Comparison of ENCODE assay signal across 24 cellular contexts in the genomic region with DNA sequence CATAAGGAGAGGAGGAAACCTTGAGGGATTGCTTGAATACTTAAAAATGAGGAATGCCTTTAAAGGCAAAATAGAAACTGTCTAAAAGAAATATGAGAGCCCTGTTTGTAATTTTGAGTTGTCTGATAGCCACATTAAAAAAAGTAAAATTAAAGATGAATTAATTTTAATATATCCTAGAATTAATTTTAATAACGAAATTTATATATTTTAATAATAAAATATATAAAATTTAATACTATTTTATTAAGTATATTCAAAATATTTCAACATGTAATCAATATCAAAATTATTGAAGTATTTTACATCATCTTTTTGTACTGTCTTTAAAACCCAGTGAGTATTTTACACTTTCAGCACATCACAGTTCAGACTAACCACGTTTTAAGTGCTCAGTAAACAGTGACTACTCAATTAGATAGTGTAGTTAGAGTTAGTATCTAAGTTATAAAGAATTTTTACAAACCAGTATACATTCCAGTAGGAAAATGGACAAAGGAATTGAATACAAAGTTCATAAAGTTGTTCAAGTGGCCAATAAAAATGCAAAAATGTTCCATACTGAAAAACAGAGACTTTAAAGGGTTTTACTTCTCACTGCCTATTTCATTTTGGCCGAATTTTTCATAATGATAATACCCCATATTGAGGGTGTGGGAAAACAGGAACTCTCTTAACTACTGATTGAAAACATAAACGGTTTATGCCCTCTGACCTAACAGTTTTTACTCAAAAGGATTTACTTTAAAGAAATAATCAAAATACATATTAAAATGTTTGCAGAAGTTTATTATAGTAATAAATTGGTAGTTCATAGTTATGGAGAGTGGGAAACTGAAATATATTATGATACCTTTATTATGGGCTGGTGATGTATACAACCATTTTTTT. TPM values are rescaled to one million over a fixed set of nuclear protein-coding genes. Genes with fewer than 3 reads are reported as not detected.
DNase-seq lines count a peak whose midpoint lies in the region; ATAC-seq, FAIRE-seq and TF ChIP-seq lines count a peak whose summit lies in the region.
"Had no signal": no experiment of that assay in that cellular context is flagged by ENCODE, and none has a peak within 500 bp of the region (broad histone marks: within the 10 kb centered on the region; RNA-seq: fewer than 3 reads in every experiment).

No MANE protein-coding gene starts in this region.

- peaks cover 23% of the 10 kb centered on the region for H4K20me1 ChIP-seq in SK-N-SH (ENCODE audit: insufficient read depth)
- 0 out of 2 replicates have a peak, but pooled peaks cover 5% of the 10 kb centered on the region for H4K20me1 ChIP-seq in OCI-LY7 (ENCODE audit: insufficient read depth, low read length)

- 76% methylated on average over 4 of the region's 4 CpGs for whole genome bisulfite sequencing in SK-N-SH (ENCODE audit: low lambda C conversion rate)
- 77 to 81% methylated on average over 4 of the region's 4 CpGs for WGBS in pancreas, 2 donors

- H3K9me3 Mint-ChIP-seq in brain, result no peaks in the 10 kb centered on the region
- H3K9me3 Mint-ChIP-seq in activated CD4-positive, alpha-beta T cell treated with anti-CD3 and anti-CD28 coated beads, Interleukin-2, amount 10 ng/mL, durations not matched to agents 24 days and 14 days, result no peaks in the 10 kb centered on the region
- H3K9me3 Mint-ChIP-seq: GM23338 had no signal

- FAIRE-seq in pancreas (lab: Jason Lieb, UNC), result peak; percentile 68
- FAIRE-seq: GM19239 had no signal

- no peaks in the 10 kb centered on the region for H3K36me3 Mint-ChIP-seq in brain
- peaks cover 10% of the 10 kb centered on the region for H3K36me3 Mint-ChIP-seq in activated CD4-positive, alpha-beta T cell treated with anti-CD3 and anti-CD28 coated beads, Interleukin-2, amount 10 ng/mL, durations not matched to agents 24 days and 14 days (ENCODE audit: low read depth)

- H3K27me3 ChIP-seq in SK-N-SH (ENCODE audit: insufficient read depth) (no peaks in the 10 kb centered on the region), pancreas (no peaks in the 10 kb centered on the region)
- H3K27me3 ChIP-seq: BE2C, breast epithelium, heart right ventricle had no signal

- H3K4me3 Mint-ChIP-seq in brain, result peak overlapping the region in 4 of 5 experiments; percentile 58 to 100 (median 100)
- no peak overlapping the region for H3K4me3 Mint-ChIP-seq in activated CD4-positive, alpha-beta T cell treated with anti-CD3 and anti-CD28 coated beads, Interleukin-2, amount 10 ng/mL, durations not matched to agents 24 days and 14 days

- POLR2A ChIA-PET in SK-N-SH (lab: Yijun Ruan, JAX) (no interaction called here), OCI-LY7 (lab: Charles Lee) (interaction anchor here (0.6 kb wide), 1 partner anchor 91 kb away, joined by 3 read pairs; no protein-coding TSS in a partner anchor)

- no peak for TF ChIP-seq EP300 in SK-N-SH (IDR thresholded peaks at IDR 0.05; ENCODE audit: borderline replicate concordance in 1 of 2, low read depth in 1 of 2, low read length in 1 of 2)

- intact Hi-C loops in OCI-LY7 (cut with micrococcal nuclease; ENCODE audit: unreplicated experiment) (loop anchor here (5.0 kb wide), 1 partner anchor 159 kb away; a partner anchor contains a TSS), pancreas (cut with DNase I) (no loop called here)
- intact Hi-C loops in activated CD4-positive, alpha-beta T cell treated with anti-CD3 and anti-CD28 coated beads, Interleukin-2, amount 10 ng/mL, durations not matched to agents 24 days and 14 days (cut with micrococcal nuclease), result no loop called here

- H3K27ac Mint-ChIP-seq in brain, result no peak overlapping the region
- no peak overlapping the region for H3K27ac Mint-ChIP-seq in activated CD4-positive, alpha-beta T cell treated with anti-CD3 and anti-CD28 coated beads, Interleukin-2, amount 10 ng/mL, durations not matched to agents 24 days and 14 days
- H3K27ac Mint-ChIP-seq: GM23338 had no signal

- H3K27ac ChIP-seq in SK-N-SH (ENCODE audit: low read depth in 2 of 2, low read length in 1 of 2) (no peak overlapping the region), OCI-LY7 (ENCODE audit: low read depth, low read length, poor library complexity, severe bottlenecking) (no peak overlapping the region), pancreas (no peak overlapping the region)
- H3K27ac ChIP-seq: 22Rv1, breast epithelium, heart right ventricle had no signal

- peaks cover 48% of the 10 kb centered on the region for H3K4me1 Mint-ChIP-seq in brain
- peaks cover 25% of the 10 kb centered on the region for H3K4me1 Mint-ChIP-seq in activated CD4-positive, alpha-beta T cell treated with anti-CD3 and anti-CD28 coated beads, Interleukin-2, amount 10 ng/mL, durations not matched to agents 24 days and 14 days

- DNase-seq in SK-N-SH (no peak), OCI-LY7 (ENCODE audit: low spot score) (no peak), pancreas (no peak)
- no peak for DNase-seq in stimulated activated CD4-positive, alpha-beta T cell treated with anti-CD3 and anti-CD28 coated beads, Interleukin-4, amount 100 ng/mL, for 24 hours
- no peak for DNase-seq in activated CD4-positive, alpha-beta T cell treated with anti-CD3 and anti-CD28 coated beads, Interleukin-2, amount 10 ng/mL, durations not matched to agents 24 days and 14 days
- DNase-seq: activated CD4-positive, alpha-beta T cell treated with anti-CD3 and anti-CD28 coated beads for 48 hours; activated effector memory CD4-positive, alpha-beta T cell treated with Interleukin-2 at 50 U/mL for 16 hours; BE2C; Caco-2; cortex of kidney; heart right ventricle; NCI-H1092 treated with DMSO at 0.1 percent for 48 hours; NCI-H2081; NK-92 treated with Interleukin-12 subunit alpha and Interleukin-12 subunit beta, amount 100 ng/mL, for 24 hours; occipital lobe; retina; RPMI8226 had no signal

- no peaks in the 10 kb centered on the region for H3K9me2 ChIP-seq in SK-N-SH
- no peaks in the 10 kb centered on the region for H3K9me2 ChIP-seq in OCI-LY7 (ENCODE audit: insufficient read depth, low read length)

- peaks cover 92% of the 10 kb centered on the region for H3K79me2 ChIP-seq in SK-N-SH (ENCODE audit: insufficient read depth)
- peaks cover 28% of the 10 kb centered on the region for H3K79me2 ChIP-seq in OCI-LY7 (ENCODE audit: insufficient read depth, low read depth, low read length)

- H3K27me3 Mint-ChIP-seq in brain, result peaks cover 11% of the 10 kb centered on the region
- H3K27me3 Mint-ChIP-seq in activated CD4-positive, alpha-beta T cell treated with anti-CD3 and anti-CD28 coated beads, Interleukin-2, amount 10 ng/mL, durations not matched to agents 24 days and 14 days, result no peaks in the 10 kb centered on the region

- H3F3A ChIP-seq in SK-N-SH (replicated peaks; ENCODE audit: insufficient read depth), result no peaks in the 10 kb centered on the region

- H3K9me3 ChIP-seq in SK-N-SH (no peaks in the 10 kb centered on the region), OCI-LY7 (ENCODE audit: low read length) (no peaks in the 10 kb centered on the region), pancreas (no peaks in the 10 kb centered on the region)
- H3K9me3 ChIP-seq: BE2C, breast epithelium, Caco-2, heart right ventricle had no signal

- no peak for TF ChIP-seq RAD21 in SK-N-SH (IDR thresholded peaks at IDR 0.05; ENCODE audit: low read length)

- no peak overlapping the region for H3K9ac ChIP-seq in SK-N-SH

- H3K4me1 ChIP-seq in SK-N-SH (ENCODE audit: control insufficient read depth in 1 of 2, insufficient read depth in 2 of 2, low read depth in 1 of 2, low read length in 1 of 2) (peaks cover 16 to 17% of the 10 kb centered on the region in 2 experiments; a peak in 3 of 4 replicates), OCI-LY7 (ENCODE audit: insufficient read depth, low read length, poor library complexity, severe bottlenecking) (peaks cover 26% of the 10 kb centered on the region), pancreas (peaks cover 14 to 30% (median 23%) of the 10 kb centered on the region in 3 donors)
- H3K4me1 ChIP-seq: breast epithelium had no signal

- H3K4me2 ChIP-seq in SK-N-SH (peak overlapping the region; percentile 76; the same call in 1 of the 2 replicates), OCI-LY7 (ENCODE audit: low read length) (peak overlapping the region; percentile 95; the same call in 1 of the 2 replicates)

- H2AFZ ChIP-seq in SK-N-SH (ENCODE audit: low read depth) (no peak overlapping the region; the same call in 1 of the 2 replicates), OCI-LY7 (ENCODE audit: low read length) (no peak overlapping the region)
- H2AFZ ChIP-seq: GM23338 had no signal

- ATAC-seq in SK-N-SH treated with all-trans-retinoic acid at 6 μM for 48 hours (no peak), pancreas (no peak), GM18870 (IDR thresholded peaks at IDR 0.05; ENCODE audit: unreplicated experiment) (no peak)
- ATAC-seq: GM23338, heart right ventricle had no signal

- BruUV-seq in OCI-LY7 (replicated peaks; lab: Mats Ljungman, UMichigan), result no TSS peak

- CTCF ChIA-PET in SK-N-SH (lab: Yijun Ruan, JAX), result no interaction called here
- CTCF ChIA-PET in OCI-LY7 (lab: Charles Lee; ENCODE audit: unreplicated experiment), result no interaction called here

- no peak for TF ChIP-seq CTCF in SK-N-SH (IDR thresholded peaks at IDR 0.05)
- no peak for TF ChIP-seq CTCF in OCI-LY7 (conservative IDR thresholded peaks at IDR 0.05; ENCODE audit: low read length)
- TF ChIP-seq CTCF in brain (conservative IDR thresholded peaks at IDR 0.05), result no peak
- no peak for TF ChIP-seq CTCF in pancreas (IDR thresholded peaks at IDR 0.05)

- H3K4me3 ChIP-seq in SK-N-SH (ENCODE audit: low read depth in 2 of 2, low read length in 1 of 2) (no peak overlapping the region), OCI-LY7 (ENCODE audit: low read depth, low read length, poor library complexity, severe bottlenecking) (no peak overlapping the region), pancreas (no peak overlapping the region)
- H3K4me3 ChIP-seq: breast epithelium, heart right ventricle had no signal

- peaks cover 6% of the 10 kb centered on the region in 2 experiments for H3K36me3 ChIP-seq in SK-N-SH (replicated peaks in 1 of 2; ENCODE audit: control insufficient read depth in 1 of 2, insufficient read depth in 2 of 2, low read length in 1 of 2)
- no peaks in the 10 kb centered on the region for H3K36me3 ChIP-seq in OCI-LY7 (ENCODE audit: insufficient read depth, low read length)
- H3K36me3 ChIP-seq in pancreas, result no peaks in the 10 kb centered on the region
- H3K36me3 ChIP-seq: BE2C, breast epithelium had no signal

RNA-seq across cellular contexts. Expression of a gene that starts 2.9 kb away (rescaled TPM):
- 34.2 and 44.0 TPM in 2 replicates for polyA plus RNA-seq in SK-N-SH (2012; rRNA removed)
- polyA plus RNA-seq in SK-N-SH (2012; cell fraction: cytosol; rRNA removed), result 47.5 and 56.7 TPM in 2 replicates
- 22.8 and 23.2 TPM in 2 replicates for polyA plus RNA-seq in SK-N-SH (2012; cell fraction: nucleus; rRNA removed)
- total RNA-seq in OCI-LY7 (2014; rRNA removed; shearing (Covaris generic)), result 33.8 and 60.2 TPM in 2 replicates
- total RNA-seq in OCI-LY7 (2022), result 40.8 and 42.5 TPM in 2 replicates
- 20.5 TPM for polyA plus RNA-seq in brain (ENCODE audit: insufficient read depth, low read depth, low replicate concordance)
- 10 to 100 TPM; 18.6 to 31.2 (median 26.9) TPM for total RNA-seq in pancreas
- 10 to 100 TPM in 1 of 2 donors, 1 to 10 TPM in 1; 6.2 to 15.1 TPM for polyA plus RNA-seq in pancreas
- 44.7 and 46.9 TPM in 2 replicates for total RNA-seq in activated CD4-positive, alpha-beta T cell treated with anti-CD3 and anti-CD28 coated beads, Interleukin-2, amount 10 ng/mL, durations not matched to agents 24 days and 14 days

RNA-seq across cellular contexts. Expression of a gene that starts 11.7 kb away (rescaled TPM):
- polyA plus RNA-seq in SK-N-SH (2012; rRNA removed) (0.05 and 0.11 TPM in 2 replicates), brain (ENCODE audit: insufficient read depth, low read depth, low replicate concordance) (not detected), pancreas (under 1 TPM; 0.09 to 0.15 TPM)
- 0.01 and 0.04 TPM in 2 replicates for polyA plus RNA-seq in SK-N-SH (2012; cell fraction: cytosol; rRNA removed)
- polyA plus RNA-seq in SK-N-SH (2012; cell fraction: nucleus; rRNA removed), result 0.77 and 0.83 TPM in 2 replicates
- total RNA-seq in OCI-LY7 (2014; rRNA removed; shearing (Covaris generic)), result 0.09 TPM in 1 of 2 replicates, not detected in the other
- total RNA-seq in OCI-LY7 (2022) (0.07 and 0.30 TPM in 2 replicates), pancreas (under 1 TPM in 3 of 6 donors, not detected in 3; 0.03 to 0.09 (median 0.06) TPM)
- total RNA-seq in activated CD4-positive, alpha-beta T cell treated with anti-CD3 and anti-CD28 coated beads, Interleukin-2, amount 10 ng/mL, durations not matched to agents 24 days and 14 days, result 0.19 and 0.21 TPM in 2 replicates

RNA-seq across cellular contexts. Expression of a gene that starts 58.0 kb away (rescaled TPM):
- polyA plus RNA-seq in SK-N-SH (2012; rRNA removed), result 31.2 and 43.2 TPM in 2 replicates
- 32.0 and 35.2 TPM in 2 replicates for polyA plus RNA-seq in SK-N-SH (2012; cell fraction: cytosol; rRNA removed)
- 24.7 and 28.2 TPM in 2 replicates for polyA plus RNA-seq in SK-N-SH (2012; cell fraction: nucleus; rRNA removed)
- 21.0 and 25.7 TPM in 2 replicates for total RNA-seq in OCI-LY7 (2014; rRNA removed; shearing (Covaris generic))
- 43.0 and 46.6 TPM in 2 replicates for total RNA-seq in OCI-LY7 (2022)
- polyA plus RNA-seq in brain (ENCODE audit: insufficient read depth, low read depth, low replicate concordance), result 22.5 TPM
- 10 to 100 TPM; 12.6 to 31.4 (median 22.8) TPM for total RNA-seq in pancreas
- polyA plus RNA-seq in pancreas, result 1 to 10 TPM; 4.2 to 7.2 TPM
- 97.6 and 102 TPM in 2 replicates for total RNA-seq in activated CD4-positive, alpha-beta T cell treated with anti-CD3 and anti-CD28 coated beads, Interleukin-2, amount 10 ng/mL, durations not matched to agents 24 days and 14 days
